ENCODE assay signal across 20 cellular contexts in genomic region chr17:64170286-64170685, GRCh38.
"Had no signal": no experiment of that assay in that cellular context is flagged by ENCODE, and none has a peak within 500 bp of the region (broad histone marks: within the 10 kb centered on the region; RNA-seq: fewer than 3 reads in every experiment).

No MANE protein-coding gene starts in this region.

- H3K9me3 ChIP-seq: colonic mucosa, gastroesophageal sphincter, heart left ventricle, pancreas, right lobe of liver, suprapubic skin had no signal

- H3K4me3 ChIP-seq: colonic mucosa, gastroesophageal sphincter, heart left ventricle, lung, pancreas, right lobe of liver, smooth muscle cell, suprapubic skin had no signal

- ATAC-seq: gastroesophageal sphincter; left colon; natural killer cell; pancreas; right lobe of liver; stimulated activated naive CD8-positive, alpha-beta T cell treated with anti-CD3 and anti-CD28 coated beads, Interleukin-15, amount 100 ng/mL, for 72 hours had no signal

- H3K4me2 ChIP-seq: smooth muscle cell had no signal

- H3K36me3 ChIP-seq: colonic mucosa had no signal

- H3K4me1 ChIP-seq: colonic mucosa, suprapubic skin had no signal

- DNase-seq: colonic mucosa; effector memory CD4-positive, alpha-beta T cell; foreskin fibroblast; islet precursor cell; kidney glomerular epithelial cell; left colon; natural killer cell; pancreas; right lobe of liver; stimulated activated CD4-positive, alpha-beta T cell treated with anti-CD3 and anti-CD28 coated beads, Interleukin-12 subunit alpha, Interleukin-12 subunit beta, amount 100 ng/mL, for 4 hours; stimulated activated CD4-positive, alpha-beta T cell treated with anti-CD3 and anti-CD28 coated beads, Interleukin-1b, Interleukin-23, amount 100 ng/mL, for 48 hours; stimulated activated CD4-positive, alpha-beta T cell treated with anti-CD3 and anti-CD28 coated beads, Interleukin-4, amount 100 ng/mL, for 1 hour; stimulated activated CD8-positive, alpha-beta memory T cell treated with anti-CD3 and anti-CD28 coated beads, Interleukin-4, amount 100 ng/mL, for 48 hours; stimulated activated naive CD4-positive, alpha-beta T cell; stimulated activated naive CD8-positive, alpha-beta T cell treated with anti-CD3 and anti-CD28 coated beads, Interleukin-15, amount 100 ng/mL, for 72 hours had no signal

- FAIRE-seq: pancreas had no signal

- H3K27me3 ChIP-seq: colonic mucosa, gastroesophageal sphincter, heart left ventricle, pancreas, right lobe of liver, suprapubic skin had no signal

- H3K27ac ChIP-seq: colonic mucosa, gastroesophageal sphincter, pancreas, right lobe of liver, suprapubic skin had no signal
